Comparison of ENCODE assay signal across 22 cellular contexts in genomic region chr3:197378987-197379718, GRCh38.
A peak's percentile ranks its signal among the peaks of the same experiment; 100 is the strongest.
DNase-seq lines count a peak whose midpoint lies in the region; ATAC-seq and TF ChIP-seq lines count a peak whose summit lies in the region.
"Had no signal": no experiment of that assay in that cellular context is flagged by ENCODE, and none has a peak within 500 bp of the region (broad histone marks: within the 10 kb centered on the region; RNA-seq: fewer than 3 reads in every experiment).

No MANE protein-coding gene starts in this region.

- no peak overlapping the region for H3K4me3 Mint-ChIP-seq in activated T-helper 17 cell treated with anti-CD3 and anti-CD28 coated beads, Interleukin-2, amount 50 U/mL, for 72 hours
- H3K4me3 Mint-ChIP-seq: activated naive CD8-positive, alpha-beta T cell; CD8-positive, alpha-beta T cell; central memory CD8-positive, alpha-beta T cell; naive thymus-derived CD4-positive, alpha-beta T cell; type B pancreatic cell had no signal

- H4K20me1 ChIP-seq in smooth muscle cell (ENCODE audit: low read depth): no peaks in the 10 kb centered on the region

- H3K27me3 ChIP-seq in smooth muscle cell (ENCODE audit: low read depth): no peaks in the 10 kb centered on the region
- H3K27me3 ChIP-seq: heart left ventricle had no signal

- no peaks in the 10 kb centered on the region for H3K36me3 Mint-ChIP-seq in activated T-helper 17 cell treated with anti-CD3 and anti-CD28 coated beads, Interleukin-2, amount 50 U/mL, for 72 hours (ENCODE audit: low read depth)
- H3K36me3 Mint-ChIP-seq: activated naive CD8-positive, alpha-beta T cell; CD8-positive, alpha-beta T cell; type B pancreatic cell had no signal

- no peak overlapping the region for H3K9ac ChIP-seq in smooth muscle cell (ENCODE audit: low read depth)

- H3K27ac ChIP-seq in smooth muscle cell (ENCODE audit: low read depth): peak overlapping the region; percentile 97

- H2AFZ ChIP-seq in smooth muscle cell (ENCODE audit: low read depth): no peak overlapping the region

- TF ChIP-seq POLR2A in NB4 (IDR thresholded peaks at IDR 0.05; ENCODE audit: extremely low read depth, insufficient read length): no peak

- peak; percentile 43 for DNase-seq in NCI-H82 (lab: John Stamatoyannopoulos, UW)
- no peak for DNase-seq in NCI-H82 treated with DMSO at 0.1 percent for 48 hours (lab: John Stamatoyannopoulos, UW; ENCODE audit: unreplicated experiment)
- DNase-seq in NB4 (ENCODE audit: low read depth): peak; percentile 21
- no peak for DNase-seq in smooth muscle cell (lab: John Stamatoyannopoulos, UW; ENCODE audit: unreplicated experiment)
- no peak for DNase-seq in DMS79 treated with DMSO at 0.1 percent for 48 hours (lab: John Stamatoyannopoulos, UW)
- no peak for DNase-seq in activated CD4-positive, alpha-beta T cell treated with anti-CD3 and anti-CD28 coated beads, Interleukin-2, amount 50 U/mL, for 1 hour
- DNase-seq: 8988T; activated CD8-positive, alpha-beta memory T cell treated with anti-CD3 and anti-CD28 coated beads for 24 hours; CD8-positive, alpha-beta T cell; DND-41; GM23248; IMR-90; left colon; mesendoderm; naive thymus-derived CD4-positive, alpha-beta T cell; NCI-H187 treated with DMSO at 0.1 percent for 48 hours had no signal

- H3K79me2 ChIP-seq in smooth muscle cell (ENCODE audit: low read depth): no peaks in the 10 kb centered on the region

- H3K9me3 ChIP-seq in smooth muscle cell (replicated peaks; ENCODE audit: low read depth): no peaks in the 10 kb centered on the region
- H3K9me3 ChIP-seq: heart left ventricle had no signal

- peaks cover 9% of the 10 kb centered on the region for H3K27me3 Mint-ChIP-seq in activated T-helper 17 cell treated with anti-CD3 and anti-CD28 coated beads, Interleukin-2, amount 50 U/mL, for 72 hours

- WGBS in smooth muscle cell (ENCODE audit: low lambda C conversion rate): 95% methylated on average over 22 of the region's 22 CpGs

- no peaks in the 10 kb centered on the region for H3F3A ChIP-seq in smooth muscle cell (ENCODE audit: low read depth)

- no peaks in the 10 kb centered on the region for H3K4me1 ChIP-seq in smooth muscle cell (ENCODE audit: low read depth)
- H3K4me1 ChIP-seq: heart left ventricle had no signal

- H3K9me3 Mint-ChIP-seq in activated T-helper 17 cell treated with anti-CD3 and anti-CD28 coated beads, Interleukin-2, amount 50 U/mL, for 72 hours: no peaks in the 10 kb centered on the region
- H3K9me3 Mint-ChIP-seq: CD8-positive, alpha-beta T cell; central memory CD8-positive, alpha-beta T cell; naive thymus-derived CD4-positive, alpha-beta T cell; type B pancreatic cell had no signal

- H3K36me3 ChIP-seq in smooth muscle cell (ENCODE audit: low read depth): no peaks in the 10 kb centered on the region
- H3K36me3 ChIP-seq: heart left ventricle had no signal

- peak; percentile 63 for ATAC-seq in activated T-helper 17 cell treated with anti-CD3 and anti-CD28 coated beads, Interleukin-2, amount 50 U/mL, for 72 hours (replicated peaks)
- no peak for ATAC-seq in GM21619 (IDR thresholded peaks at IDR 0.05; ENCODE audit: unreplicated experiment)
- ATAC-seq: CD8-positive, alpha-beta T cell; left colon; naive thymus-derived CD4-positive, alpha-beta T cell had no signal

- peak overlapping the region; percentile 41 for H3K27ac Mint-ChIP-seq in activated T-helper 17 cell treated with anti-CD3 and anti-CD28 coated beads, Interleukin-2, amount 50 U/mL, for 72 hours
- H3K27ac Mint-ChIP-seq: activated naive CD8-positive, alpha-beta T cell; CD8-positive, alpha-beta T cell; naive thymus-derived CD4-positive, alpha-beta T cell; type B pancreatic cell had no signal

- peaks cover 4% of the 10 kb centered on the region for H3K4me1 Mint-ChIP-seq in activated T-helper 17 cell treated with anti-CD3 and anti-CD28 coated beads, Interleukin-2, amount 50 U/mL, for 72 hours
- H3K4me1 Mint-ChIP-seq: central memory CD8-positive, alpha-beta T cell had no signal

- TF ChIP-seq CTCF in NB4 (IDR thresholded peaks at IDR 0.05; ENCODE audit: low read depth, low read length) (peak; percentile 13), smooth muscle cell (IDR thresholded peaks at IDR 0.05; ENCODE audit: borderline replicate concordance, insufficient read depth, poor library complexity, severe bottlenecking) (no peak)

- H3K4me3 ChIP-seq in NB4 (ENCODE audit: low read depth, low read length): no peak overlapping the region
- H3K4me3 ChIP-seq in smooth muscle cell: no peak overlapping the region

- H3K4me2 ChIP-seq in smooth muscle cell: no peak overlapping the region

Comparison
In these comparisons a context has a peak if more than half of its experiments do, and no peak if none do; other contexts are left out.
1. DNase-seq: peak in NCI-H82 (single experiment) and NB4 (single experiment); none in NCI-H82 treated with DMSO at 0.1 percent for 48 hours (single experiment), smooth muscle cell (single experiment), DMS79 treated with DMSO at 0.1 percent for 48 hours (single experiment) and activated CD4-positive, alpha-beta T cell treated with anti-CD3 and anti-CD28 coated beads, Interleukin-2, amount 50 U/mL, for 1 hour (single experiment).